12 cellular contexts compared by ENCODE assay signal in genomic region chr2:20506281-20506685, GRCh38. TPM values are rescaled to one million over a fixed set of nuclear protein-coding genes. Genes with fewer than 3 reads are reported as not detected.
DNase-seq lines count a peak whose midpoint lies in the region; ATAC-seq, FAIRE-seq and TF ChIP-seq lines count a peak whose summit lies in the region.
"Had no signal": no experiment of that assay in that cellular context is flagged by ENCODE, and none has a peak within 500 bp of the region (broad histone marks: within the 10 kb centered on the region; RNA-seq: fewer than 3 reads in every experiment).

No MANE protein-coding gene starts in this region.

- H3K4me3 Mint-ChIP-seq in chondrocyte (ENCODE audit: unreplicated experiment) (no peak overlapping the region), neural progenitor cell (no peak overlapping the region)
- H3K4me3 Mint-ChIP-seq: activated CD8-positive, alpha-beta T cell treated with anti-CD3 and anti-CD28 coated beads, Interleukin-2, amount 10 ng/mL, durations not matched to agents 7 days and 5 days; activated naive CD8-positive, alpha-beta T cell treated with anti-CD3 and anti-CD28 coated beads, Interleukin-2, amount 10 ng/mL, durations not matched to agents 7 days and 5 days had no signal

- no peak for FAIRE-seq in D721Med (lab: Jason Lieb, UNC)

- peak overlapping the region; percentile 95 for H3K27ac ChIP-seq in MM.1S (ENCODE audit: low read length)
- no peak overlapping the region for H3K27ac ChIP-seq in liver (ENCODE audit: low read depth in 1 of 2, low read length in 2 of 2)
- no peak overlapping the region for H3K27ac ChIP-seq in neural progenitor cell
- H3K27ac ChIP-seq: left lung had no signal

- peaks cover 10% of the 10 kb centered on the region for H3K4me1 Mint-ChIP-seq in chondrocyte (ENCODE audit: low read depth)
- peaks cover 41% of the 10 kb centered on the region for H3K4me1 Mint-ChIP-seq in neural progenitor cell

- peak overlapping the region; percentile 54; the same call in 1 of the 2 replicates for H2AFZ ChIP-seq in MM.1S (ENCODE audit: low read length)
- H2AFZ ChIP-seq in neural progenitor cell (replicated peaks) = no peak overlapping the region

- H3K9me2 ChIP-seq in MM.1S (replicated peaks; ENCODE audit: insufficient read depth, low read length) = no peaks in the 10 kb centered on the region

- H3K4me3 ChIP-seq in MM.1S (ENCODE audit: low read length) (no peak overlapping the region), liver (ENCODE audit: low read depth in 1 of 3, low read length in 3 of 3) (no peak overlapping the region), neural progenitor cell (no peak overlapping the region)
- H3K4me3 ChIP-seq: left lung had no signal

- DNase-seq in AG20443 (ENCODE audit: low spot score) (peak; percentile 76), MM.1S (no peak), chondrocyte (ENCODE audit: low spot score) (no peak), D721Med (ENCODE audit: insufficient read length, low spot score) (no peak), SKM-1 treated with dmso at 0.1 percent for 144 hours (lab: John Stamatoyannopoulos, UW; ENCODE audit: unreplicated experiment) (no peak), neural progenitor cell (ENCODE audit: low spot score) (no peak)
- DNase-seq: activated CD8-positive, alpha-beta T cell treated with anti-CD3 and anti-CD28 coated beads, Interleukin-2, amount 10 ng/mL, durations not matched to agents 7 days and 5 days; activated naive CD8-positive, alpha-beta T cell treated with anti-CD3 and anti-CD28 coated beads, Interleukin-2, amount 10 ng/mL, durations not matched to agents 7 days and 5 days; NCI-H524 had no signal

- no peak for ATAC-seq in HG02588 (IDR thresholded peaks at IDR 0.05; ENCODE audit: unreplicated experiment)
- ATAC-seq: activated CD8-positive, alpha-beta T cell treated with anti-CD3 and anti-CD28 coated beads, Interleukin-2, amount 10 ng/mL, durations not matched to agents 7 days and 5 days; left lung had no signal

- H3K79me2 ChIP-seq in MM.1S (ENCODE audit: low read length) (no peaks in the 10 kb centered on the region), neural progenitor cell (ENCODE audit: low read depth) (no peaks in the 10 kb centered on the region)

- no peaks in the 10 kb centered on the region for H3K36me3 Mint-ChIP-seq in chondrocyte (ENCODE audit: low read depth)
- no peaks in the 10 kb centered on the region for H3K36me3 Mint-ChIP-seq in neural progenitor cell
- H3K36me3 Mint-ChIP-seq: activated naive CD8-positive, alpha-beta T cell treated with anti-CD3 and anti-CD28 coated beads, Interleukin-2, amount 10 ng/mL, durations not matched to agents 7 days and 5 days had no signal

- WGBS in liver = 92% methylated on average over 4 of the region's 4 CpGs

- H3K4me1 ChIP-seq in MM.1S (ENCODE audit: low read length) = peaks cover 36% of the 10 kb centered on the region
- H3K4me1 ChIP-seq in liver (ENCODE audit: control insufficient read depth in 4 of 4, insufficient read depth in 4 of 4, low read length in 3 of 4) = no peaks in the 10 kb centered on the region
- H3K4me1 ChIP-seq in neural progenitor cell = peaks cover 16% of the 10 kb centered on the region
- H3K4me1 ChIP-seq: left lung had no signal

- H3K27me3 ChIP-seq in MM.1S (replicated peaks; ENCODE audit: insufficient read depth, low read length) = no peaks in the 10 kb centered on the region
- no peaks in the 10 kb centered on the region for H3K27me3 ChIP-seq in liver (ENCODE audit: control insufficient read depth in 4 of 4, insufficient read depth in 4 of 4, low read length in 3 of 4)
- peaks cover 6% of the 10 kb centered on the region for H3K27me3 ChIP-seq in neural progenitor cell
- H3K27me3 ChIP-seq: left lung had no signal

- H3K27ac Mint-ChIP-seq in chondrocyte (ENCODE audit: unreplicated experiment) (no peak overlapping the region), neural progenitor cell (no peak overlapping the region)
- H3K27ac Mint-ChIP-seq: activated CD8-positive, alpha-beta T cell treated with anti-CD3 and anti-CD28 coated beads, Interleukin-2, amount 10 ng/mL, durations not matched to agents 7 days and 5 days; activated naive CD8-positive, alpha-beta T cell treated with anti-CD3 and anti-CD28 coated beads, Interleukin-2, amount 10 ng/mL, durations not matched to agents 7 days and 5 days had no signal

- peak; percentile 44 to 62 for TF ChIP-seq RAD21 in liver (IDR thresholded peaks at IDR 0.05)

- H3K27me3 Mint-ChIP-seq in chondrocyte (ENCODE audit: low read depth) (no peaks in the 10 kb centered on the region), neural progenitor cell (ENCODE audit: insufficient read depth, low read depth) (peaks cover 9% of the 10 kb centered on the region)

- H4K20me1 ChIP-seq in MM.1S (ENCODE audit: insufficient read depth, low read length) (no peaks in the 10 kb centered on the region), neural progenitor cell (ENCODE audit: low read depth) (no peaks in the 10 kb centered on the region)

- peak overlapping the region; percentile 68 for H3K9ac ChIP-seq in MM.1S (ENCODE audit: low read length)
- no peak overlapping the region for H3K9ac ChIP-seq in liver (ENCODE audit: low read depth in 1 of 2, low read length in 2 of 2)
- no peak overlapping the region for H3K9ac ChIP-seq in neural progenitor cell

- H3K36me3 ChIP-seq in MM.1S (replicated peaks; ENCODE audit: insufficient read depth, low read length) = no peaks in the 10 kb centered on the region
- H3K36me3 ChIP-seq in liver (ENCODE audit: control insufficient read depth in 4 of 4, insufficient read depth in 3 of 4, low read depth in 1 of 4, low read length in 3 of 4) = no peaks in the 10 kb centered on the region
- H3K36me3 ChIP-seq in neural progenitor cell = no peaks in the 10 kb centered on the region
- H3K36me3 ChIP-seq: left lung had no signal

- H3K9me3 Mint-ChIP-seq in chondrocyte (ENCODE audit: low read depth) (no peaks in the 10 kb centered on the region), neural progenitor cell (no peaks in the 10 kb centered on the region)
- H3K9me3 Mint-ChIP-seq: activated naive CD8-positive, alpha-beta T cell treated with anti-CD3 and anti-CD28 coated beads, Interleukin-2, amount 10 ng/mL, durations not matched to agents 7 days and 5 days had no signal

- H3F3A ChIP-seq in MM.1S (ENCODE audit: insufficient read depth, low read length) = peaks cover 22% of the 10 kb centered on the region
- no peaks in the 10 kb centered on the region for H3F3A ChIP-seq in neural progenitor cell (ENCODE audit: low read depth)

- peak overlapping the region; percentile 76 for H3K4me2 ChIP-seq in MM.1S (ENCODE audit: low read depth, low read length)
- H3K4me2 ChIP-seq in neural progenitor cell = no peak overlapping the region

- H3K9me3 ChIP-seq in MM.1S (replicated peaks; ENCODE audit: insufficient read depth, low read length) = no peaks in the 10 kb centered on the region
- no peaks in the 10 kb centered on the region for H3K9me3 ChIP-seq in liver (ENCODE audit: control insufficient read depth in 4 of 4, low read length in 3 of 4)
- H3K9me3 ChIP-seq in neural progenitor cell (ENCODE audit: low read depth) = no peaks in the 10 kb centered on the region
- H3K9me3 ChIP-seq: left lung had no signal

- TF ChIP-seq CTCF in MM.1S (IDR thresholded peaks at IDR 0.05; ENCODE audit: low read length) (no peak; the same call in none of the 2 replicates), chondrocyte (IDR thresholded peaks at IDR 0.05) (peak; percentile 48), liver (IDR thresholded peaks at IDR 0.05; ENCODE audit: low read depth, low read length, missing input control) (no peak), D721Med (IDR thresholded peaks at IDR 0.05; ENCODE audit: insufficient read depth, missing control alignments) (no peak), neural progenitor cell (IDR thresholded peaks at IDR 0.05) (no peak)

TF ChIP-seq in liver, 16 proteins besides CTCF, POLR2A, EP300 and RAD21:
- TF ChIP-seq FOXA2 (IDR thresholded peaks at IDR 0.05) (no peak), FOXA1 (IDR thresholded peaks at IDR 0.05) (no peak), ZBTB33 (IDR thresholded peaks at IDR 0.05) (no peak), YY1 (IDR thresholded peaks at IDR 0.05) (no peak), TAF1 (conservative IDR thresholded peaks at IDR 0.05) (no peak), MAX (IDR thresholded peaks at IDR 0.05) (no peak), EGR1 (IDR thresholded peaks at IDR 0.05; ENCODE audit: low read depth in 2 of 2) (no peak), RXRA (IDR thresholded peaks at IDR 0.05) (no peak)

RNA-seq across cellular contexts. Expression of gene RHOB, which starts 59.4 kb away (rescaled TPM):
- total RNA-seq in chondrocyte (191 to 254 TPM (median 195 TPM) in 3 replicates), liver (100 to 1,000 TPM in 1 of 2 donors, 10 to 100 TPM in 1; 82.6 to 634 TPM), neural progenitor cell (ENCODE audit: low replicate concordance) (16.1 and 28.7 TPM in 2 replicates)
- 100 to 1,000 TPM; 114 to 207 TPM for polyA plus RNA-seq in liver
